ENCODE assay signal across 13 cellular contexts in genomic region chr2:189143930-189144329, GRCh38. TPM values are rescaled to one million over a fixed set of nuclear protein-coding genes. Genes with fewer than 3 reads are reported as not detected.
A peak's percentile ranks its signal among the peaks of the same experiment; 100 is the strongest.
DNase-seq lines count a peak whose midpoint lies in the region; ATAC-seq and TF ChIP-seq lines count a peak whose summit lies in the region.
"Had no signal": no experiment of that assay in that cellular context is flagged by ENCODE, and none has a peak within 500 bp of the region (broad histone marks: within the 10 kb centered on the region; RNA-seq: fewer than 3 reads in every experiment).

No MANE protein-coding gene starts in this region.

- peaks cover 5% of the 10 kb centered on the region for H3K4me1 Mint-ChIP-seq in activated naive CD8-positive, alpha-beta T cell (ENCODE audit: low read depth)
- H3K4me1 Mint-ChIP-seq in activated naive CD8-positive, alpha-beta T cell treated with anti-CD3 and anti-CD28 coated beads, Interleukin-2, amount 50 U/mL, for 24 hours, result peaks cover 1% of the 10 kb centered on the region

- peak overlapping the region; percentile 69 for H3K9ac ChIP-seq in SK-N-MC (ENCODE audit: insufficient read length)

- ATAC-seq in activated naive CD8-positive, alpha-beta T cell treated with anti-CD3 and anti-CD28 coated beads, Interleukin-2, amount 50 U/mL, for 24 hours, result no peak
- ATAC-seq: natural killer cell treated with Interleukin-12 subunit alpha and Interleukin-12 subunit beta and Interleukin-15 and Interleukin-18, amount 100 ng/mL, for 72 hours had no signal

- DNase-seq in activated naive CD8-positive, alpha-beta T cell treated with anti-CD3 and anti-CD28 coated beads, Interleukin-2, amount 50 U/mL, for 24 hours, result no peak
- DNase-seq in SK-N-MC (ENCODE audit: low read depth, low spot score), result no peak
- peak; percentile 83 for DNase-seq in fibroblast of the conjunctiva (ENCODE audit: low read depth)
- DNase-seq in suprapubic skin (ENCODE audit: low spot score in 2 of 2), result no peak
- no peak for DNase-seq in NOMO-1 treated with DMSO at 0.1 percent for 48 hours (lab: John Stamatoyannopoulos, UW; ENCODE audit: unreplicated experiment)
- no peak for DNase-seq in NCI-H524 treated with DMSO at 0.1 percent for 48 hours (lab: John Stamatoyannopoulos, UW)
- DNase-seq in putamen (ENCODE audit: low spot score), result no peak
- DNase-seq: activated CD8-positive, alpha-beta T cell treated with anti-CD3 and anti-CD28 coated beads for 36 hours; effector memory CD8-positive, alpha-beta T cell; left colon; stimulated activated CD4-positive, alpha-beta T cell treated with anti-CD3 and anti-CD28 coated beads, Interleukin-4, amount 100 ng/mL, for 4 hours had no signal

- no peaks in the 10 kb centered on the region for H3K27me3 ChIP-seq in suprapubic skin

- H3K4me1 ChIP-seq in suprapubic skin, result no peaks in the 10 kb centered on the region

- no peaks in the 10 kb centered on the region for H3K9me3 Mint-ChIP-seq in activated naive CD8-positive, alpha-beta T cell (ENCODE audit: low read depth)
- peaks cover 4% of the 10 kb centered on the region for H3K9me3 Mint-ChIP-seq in activated naive CD8-positive, alpha-beta T cell treated with anti-CD3 and anti-CD28 coated beads, Interleukin-2, amount 50 U/mL, for 24 hours
- H3K9me3 Mint-ChIP-seq: activated CD8-positive, alpha-beta T cell treated with anti-CD3 and anti-CD28 coated beads for 36 hours had no signal

- no peaks in the 10 kb centered on the region for H3K9me3 ChIP-seq in SK-N-MC (ENCODE audit: low read depth, low read length)
- H3K9me3 ChIP-seq in suprapubic skin, result no peaks in the 10 kb centered on the region

- peak overlapping the region; percentile 58 for H3K27ac Mint-ChIP-seq in activated naive CD8-positive, alpha-beta T cell
- no peak overlapping the region for H3K27ac Mint-ChIP-seq in activated naive CD8-positive, alpha-beta T cell treated with anti-CD3 and anti-CD28 coated beads, Interleukin-2, amount 50 U/mL, for 24 hours
- H3K27ac Mint-ChIP-seq: activated CD8-positive, alpha-beta T cell treated with anti-CD3 and anti-CD28 coated beads for 36 hours; effector memory CD8-positive, alpha-beta T cell; natural killer cell treated with Interleukin-12 subunit alpha and Interleukin-12 subunit beta and Interleukin-15 and Interleukin-18, amount 100 ng/mL, for 72 hours had no signal

- TF ChIP-seq POLR2A in suprapubic skin (IDR thresholded peaks at IDR 0.05), result no peak

- no peak for TF ChIP-seq CTCF in suprapubic skin (IDR thresholded peaks at IDR 0.05)

- H3K4me3 ChIP-seq in SK-N-MC, result peak overlapping the region; percentile 66
- H3K4me3 ChIP-seq in suprapubic skin, result no peak overlapping the region

- no peak for TF ChIP-seq EP300 in suprapubic skin (IDR thresholded peaks at IDR 0.05)

- H3K27ac ChIP-seq in SK-N-MC (peak overlapping the region; percentile 97), suprapubic skin (peak overlapping the region; percentile 47)

- no peaks in the 10 kb centered on the region for H3K27me3 Mint-ChIP-seq in activated naive CD8-positive, alpha-beta T cell
- H3K27me3 Mint-ChIP-seq in activated naive CD8-positive, alpha-beta T cell treated with anti-CD3 and anti-CD28 coated beads, Interleukin-2, amount 50 U/mL, for 24 hours, result no peaks in the 10 kb centered on the region
- H3K27me3 Mint-ChIP-seq: activated CD8-positive, alpha-beta T cell treated with anti-CD3 and anti-CD28 coated beads for 36 hours; effector memory CD8-positive, alpha-beta T cell; natural killer cell treated with Interleukin-12 subunit alpha and Interleukin-12 subunit beta and Interleukin-15 and Interleukin-18, amount 100 ng/mL, for 72 hours had no signal

- no peaks in the 10 kb centered on the region; the same call in 1 of the 2 replicates for H3K36me3 ChIP-seq in SK-N-MC (ENCODE audit: insufficient read depth, low read length)
- H3K36me3 ChIP-seq in suprapubic skin, result no peaks in the 10 kb centered on the region

- WGBS in suprapubic skin, result 49% methylated on average over 2 of the region's 2 CpGs

- H3K4me3 Mint-ChIP-seq in activated naive CD8-positive, alpha-beta T cell, result no peak overlapping the region
- H3K4me3 Mint-ChIP-seq in activated naive CD8-positive, alpha-beta T cell treated with anti-CD3 and anti-CD28 coated beads, Interleukin-2, amount 50 U/mL, for 24 hours, result no peak overlapping the region
- H3K4me3 Mint-ChIP-seq: activated CD8-positive, alpha-beta T cell treated with anti-CD3 and anti-CD28 coated beads for 36 hours; effector memory CD8-positive, alpha-beta T cell; natural killer cell treated with Interleukin-12 subunit alpha and Interleukin-12 subunit beta and Interleukin-15 and Interleukin-18, amount 100 ng/mL, for 72 hours had no signal

- H3K36me3 Mint-ChIP-seq in activated naive CD8-positive, alpha-beta T cell, result peaks cover 2% of the 10 kb centered on the region
- H3K36me3 Mint-ChIP-seq in activated naive CD8-positive, alpha-beta T cell treated with anti-CD3 and anti-CD28 coated beads, Interleukin-2, amount 50 U/mL, for 24 hours (ENCODE audit: low read depth), result no peaks in the 10 kb centered on the region
- H3K36me3 Mint-ChIP-seq: natural killer cell treated with Interleukin-12 subunit alpha and Interleukin-12 subunit beta and Interleukin-15 and Interleukin-18, amount 100 ng/mL, for 72 hours had no signal

RNA-seq across cellular contexts. Expression of gene COL5A2, which starts 35.6 kb away (rescaled TPM):
- 10 to 100 TPM; 14.1 to 17.6 (median 16.3) TPM for total RNA-seq in suprapubic skin
